19 cellular contexts compared by ENCODE assay signal in the genomic region with DNA sequence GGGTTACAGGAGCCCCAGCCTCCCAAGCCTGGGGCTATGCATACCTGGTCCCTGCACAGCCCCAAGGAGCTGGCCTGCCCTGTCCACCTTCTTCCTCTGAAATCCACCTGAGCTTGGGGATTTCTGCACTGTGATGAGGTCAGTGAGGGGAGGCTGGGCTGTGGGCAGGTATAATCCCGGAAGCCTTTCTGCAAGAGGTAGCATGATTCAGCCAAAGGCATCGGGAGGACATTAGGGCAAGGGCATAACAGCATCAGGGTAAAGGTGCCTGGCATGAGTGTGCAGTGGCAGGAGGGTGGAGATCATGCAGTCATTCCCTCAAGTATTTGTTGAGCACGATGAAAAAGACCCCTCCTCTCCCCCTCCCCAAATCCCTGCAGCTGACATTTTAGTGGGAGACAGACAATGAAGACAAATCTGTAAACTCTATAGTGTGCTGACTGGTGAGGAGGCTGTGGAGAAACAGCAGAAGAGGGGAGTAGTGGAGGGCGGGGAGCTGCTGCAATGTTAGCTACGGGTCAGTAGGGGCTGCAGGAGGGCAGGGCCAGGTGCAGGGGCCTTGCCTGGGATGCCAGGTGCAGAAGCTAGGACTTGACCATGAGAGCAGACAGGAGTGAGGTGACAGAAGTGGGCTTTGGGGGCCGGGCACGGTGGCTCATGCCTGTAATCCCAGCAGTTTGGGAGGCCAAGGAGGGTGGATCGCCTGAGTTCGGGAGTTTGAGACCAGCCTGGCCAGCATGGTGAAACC. TPM values are rescaled to one million over a fixed set of nuclear protein-coding genes. Genes with fewer than 3 reads are reported as not detected.
DNase-seq lines count a peak whose midpoint lies in the region; ATAC-seq and TF ChIP-seq lines count a peak whose summit lies in the region.
"Had no signal": no experiment of that assay in that cellular context is flagged by ENCODE, and none has a peak within 500 bp of the region (broad histone marks: within the 10 kb centered on the region; RNA-seq: fewer than 3 reads in every experiment).

No MANE protein-coding gene starts in this region.

- peaks cover 9% of the 10 kb centered on the region for H3K4me1 ChIP-seq in PC-3 (ENCODE audit: insufficient read depth, low read length)
- H3K4me1 ChIP-seq in esophagus (ENCODE audit: control insufficient read depth in 2 of 2, insufficient read depth in 2 of 2, low read length in 1 of 2) = peaks cover 6 to 14% of the 10 kb centered on the region in 2 donors
- peaks cover 21% of the 10 kb centered on the region for H3K4me1 ChIP-seq in lower lobe of right lung

- H3K9me2 ChIP-seq in PC-3 (replicated peaks; ENCODE audit: low read length) = no peaks in the 10 kb centered on the region

- 75 to 82% methylated on average over 9 of the region's 9 CpGs for WGBS in esophagus, 2 donors

- no peaks in the 10 kb centered on the region for H3K9me3 Mint-ChIP-seq in T-helper 2 cell treated with Interferon-gamma antibody and Interleukin-4, amounts not matched to agents 5 μg/mL and 100 μg/mL, for 36 hours
- H3K9me3 Mint-ChIP-seq in progenitor cell of endocrine pancreas (ENCODE audit: low read depth) = no peaks in the 10 kb centered on the region
- H3K9me3 Mint-ChIP-seq: activated T-cell treated with anti-CD3 and anti-CD28 coated beads, Interleukin-2, amount 50 U/mL, for 24 hours; CD8-positive, alpha-beta memory T cell had no signal

- POLR2A ChIA-PET in PC-3 (lab: Charles Lee; ENCODE audit: unreplicated experiment) = no interaction called here

- no TSS peak for BruUV-seq in PC-3 (replicated peaks; lab: Mats Ljungman, UMichigan)

- H2AFZ ChIP-seq in PC-3 (ENCODE audit: low read length) = no peak overlapping the region

- no peaks in the 10 kb centered on the region for H4K20me1 ChIP-seq in PC-3 (ENCODE audit: low read length)

- CTCF ChIA-PET in PC-3 (lab: Charles Lee) = interaction anchor here (0.5 kb wide), 1 partner anchor 233 kb away, joined by 4 read pairs; no protein-coding TSS in a partner anchor

- intact Hi-C loops in PC-3 (cut with micrococcal nuclease) (no loop called here), lower lobe of right lung (cut with DNase I) (no loop called here)

- no peaks in the 10 kb centered on the region for H3K27me3 Mint-ChIP-seq in T-helper 2 cell treated with Interferon-gamma antibody and Interleukin-4, amounts not matched to agents 5 μg/mL and 100 μg/mL, for 36 hours (ENCODE audit: low read depth)
- no peaks in the 10 kb centered on the region for H3K27me3 Mint-ChIP-seq in progenitor cell of endocrine pancreas
- H3K27me3 Mint-ChIP-seq: activated T-cell treated with anti-CD3 and anti-CD28 coated beads, Interleukin-2, amount 50 U/mL, for 24 hours; CD8-positive, alpha-beta memory T cell had no signal

- peaks cover 23% of the 10 kb centered on the region for H3K4me1 Mint-ChIP-seq in T-helper 2 cell treated with Interferon-gamma antibody and Interleukin-4, amounts not matched to agents 5 μg/mL and 100 μg/mL, for 36 hours (ENCODE audit: low read depth)
- H3K4me1 Mint-ChIP-seq in progenitor cell of endocrine pancreas (ENCODE audit: low read depth) = peaks cover 8% of the 10 kb centered on the region

- H3K27ac ChIP-seq in PC-3 (ENCODE audit: low read length) = no peak overlapping the region
- H3K27ac ChIP-seq in esophagus (ENCODE audit: low read depth in 2 of 2, low read length in 1 of 2) = peak overlapping the region; percentile 64 to 74
- H3K27ac ChIP-seq in lower lobe of right lung = no peak overlapping the region
- H3K27ac ChIP-seq: heart right ventricle had no signal

- H3F3A ChIP-seq in PC-3 (ENCODE audit: low read length, unreplicated experiment) = no peaks in the 10 kb centered on the region

- no peak overlapping the region for H3K9ac ChIP-seq in PC-3 (ENCODE audit: low read length)

- TF ChIP-seq CTCF in PC-3 (conservative IDR thresholded peaks at IDR 0.05; ENCODE audit: low read depth, low read length) (no peak), progenitor cell of endocrine pancreas (IDR thresholded peaks at IDR 0.05; ENCODE audit: unreplicated experiment) (peak; percentile 30), lower lobe of right lung (IDR thresholded peaks at IDR 0.05) (no peak)

- no peak overlapping the region for H3K4me3 Mint-ChIP-seq in T-helper 2 cell treated with Interferon-gamma antibody and Interleukin-4, amounts not matched to agents 5 μg/mL and 100 μg/mL, for 36 hours
- H3K4me3 Mint-ChIP-seq in progenitor cell of endocrine pancreas (ENCODE audit: low read depth) = no peak overlapping the region
- H3K4me3 Mint-ChIP-seq: activated T-cell treated with anti-CD3 and anti-CD28 coated beads, Interleukin-2, amount 50 U/mL, for 24 hours; CD8-positive, alpha-beta memory T cell had no signal

- no peaks in the 10 kb centered on the region for H3K79me2 ChIP-seq in PC-3 (ENCODE audit: low read length)

- H3K4me3 ChIP-seq in PC-3 (ENCODE audit: low read length) = no peak overlapping the region
- H3K4me3 ChIP-seq in esophagus (ENCODE audit: low read depth in 1 of 2, low read length in 2 of 2) = no peak overlapping the region
- no peak overlapping the region for H3K4me3 ChIP-seq in lower lobe of right lung
- H3K4me3 ChIP-seq: heart right ventricle had no signal

- no peaks in the 10 kb centered on the region for H3K27me3 ChIP-seq in PC-3 (ENCODE audit: low read length)
- H3K27me3 ChIP-seq in esophagus (ENCODE audit: control insufficient read depth in 1 of 2, insufficient read depth in 2 of 2, low read length in 2 of 2) = no peaks in the 10 kb centered on the region
- H3K27me3 ChIP-seq in lower lobe of right lung (ENCODE audit: low read depth) = no peaks in the 10 kb centered on the region
- H3K27me3 ChIP-seq: heart right ventricle had no signal

- no peak for DNase-seq in T-helper 2 cell treated with Interferon-gamma antibody and Interleukin-4, amounts not matched to agents 5 μg/mL and 100 μg/mL, for 36 hours (ENCODE audit: low spot score)
- DNase-seq in T-helper 2 cell = no peak
- DNase-seq in PC-3 = peak; percentile 44
- DNase-seq in progenitor cell of endocrine pancreas (ENCODE audit: low spot score, unreplicated experiment) = no peak
- no peak for DNase-seq in lower lobe of right lung
- DNase-seq in stimulated activated CD4-positive, alpha-beta T cell treated with anti-CD3 and anti-CD28 coated beads, Interleukin-12 subunit alpha, Interleukin-12 subunit beta, amount 100 ng/mL, for 4 hours = no peak
- DNase-seq: ACHN; activated CD4-positive, alpha-beta T cell treated with anti-CD3 and anti-CD28 coated beads, Interleukin-2, amount 50 U/mL, for 48 hours; activated T-cell treated with anti-CD3 and anti-CD28 coated beads, Interleukin-2, amount 50 U/mL, for 24 hours; caudate nucleus; CD8-positive, alpha-beta memory T cell; effector CD4-positive, alpha-beta T cell; heart right ventricle; NCI-H1048; NCI-H2081 treated with DMSO at 0.1 percent for 48 hours; OCI-M1 had no signal

- H3K36me3 Mint-ChIP-seq in T-helper 2 cell treated with Interferon-gamma antibody and Interleukin-4, amounts not matched to agents 5 μg/mL and 100 μg/mL, for 36 hours (ENCODE audit: low read depth) = no peaks in the 10 kb centered on the region
- no peaks in the 10 kb centered on the region for H3K36me3 Mint-ChIP-seq in progenitor cell of endocrine pancreas (ENCODE audit: insufficient read depth)

- ATAC-seq in PC-3 (peak; percentile 45), lower lobe of right lung (no peak), GM19463 (IDR thresholded peaks at IDR 0.05; ENCODE audit: unreplicated experiment) (no peak)
- ATAC-seq: heart right ventricle, sciatic nerve had no signal

- H3K36me3 ChIP-seq in PC-3 (ENCODE audit: low read depth, low read length) (no peaks in the 10 kb centered on the region), esophagus (ENCODE audit: control insufficient read depth in 2 of 2, insufficient read depth in 2 of 2, low read length in 1 of 2) (peaks cover 0 to 2% of the 10 kb centered on the region in 2 donors), lower lobe of right lung (no peaks in the 10 kb centered on the region)
- H3K36me3 ChIP-seq: heart right ventricle had no signal

- peak overlapping the region; percentile 31 for H3K27ac Mint-ChIP-seq in T-helper 2 cell treated with Interferon-gamma antibody and Interleukin-4, amounts not matched to agents 5 μg/mL and 100 μg/mL, for 36 hours
- peak overlapping the region; percentile 76 for H3K27ac Mint-ChIP-seq in progenitor cell of endocrine pancreas
- H3K27ac Mint-ChIP-seq: activated T-cell treated with anti-CD3 and anti-CD28 coated beads, Interleukin-2, amount 50 U/mL, for 24 hours had no signal

- H3K9me3 ChIP-seq in PC-3 (ENCODE audit: low read length) (no peaks in the 10 kb centered on the region), esophagus (ENCODE audit: control insufficient read depth in 2 of 2, insufficient read depth in 1 of 2, low read depth in 1 of 2, low read length in 1 of 2) (no peaks in the 10 kb centered on the region), lower lobe of right lung (no peaks in the 10 kb centered on the region)
- H3K9me3 ChIP-seq: heart right ventricle had no signal

- no peak overlapping the region for H3K4me2 ChIP-seq in PC-3 (ENCODE audit: low read length)

RNA-seq across cellular contexts. Expression of a gene that starts 18.7 kb away (rescaled TPM):
- 14.8 and 26.0 TPM in 2 replicates for total RNA-seq in PC-3 (2014; rRNA removed)
- polyA plus RNA-seq in esophagus = 10 to 100 TPM; 48.1 to 64.2 TPM
- 213 and 222 TPM in 2 replicates for total RNA-seq in progenitor cell of endocrine pancreas
- total RNA-seq in lower lobe of right lung = 136 TPM

Comparison
In these comparisons a context has a peak if more than half of its experiments do, and no peak if none do; other contexts are left out.
1. H3K27ac ChIP-seq: peak in esophagus (2 of 2); none in PC-3 (single experiment) and lower lobe of right lung (single experiment).